Comparison of ENCODE assay signal across 2 cellular contexts in the genomic region with DNA sequence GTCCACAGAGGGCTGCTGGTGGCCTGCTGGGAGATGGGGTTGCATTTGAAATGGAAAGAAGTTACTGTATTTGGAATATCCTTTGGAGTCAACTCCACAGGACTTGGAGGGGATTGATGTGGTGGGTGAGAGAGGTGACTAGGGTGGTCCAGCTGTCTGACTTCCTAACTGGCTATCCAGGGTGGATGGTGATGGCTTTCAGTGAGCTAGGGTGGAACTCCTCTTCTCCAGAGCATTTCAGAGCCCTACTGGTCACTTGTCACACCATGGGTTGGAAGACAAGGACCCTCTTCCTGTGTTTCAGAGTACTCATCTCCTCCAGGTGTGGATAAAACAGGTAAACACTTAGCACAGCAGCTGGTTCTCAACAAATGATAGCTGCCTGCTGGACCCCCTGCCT.
TF ChIP-seq lines count a peak whose summit lies in the region.

No MANE protein-coding gene starts in this region.

TF ChIP-seq in HCT116, 20 proteins besides CTCF, POLR2A, EP300 and RAD21:
- TF ChIP-seq, protein P1, sequence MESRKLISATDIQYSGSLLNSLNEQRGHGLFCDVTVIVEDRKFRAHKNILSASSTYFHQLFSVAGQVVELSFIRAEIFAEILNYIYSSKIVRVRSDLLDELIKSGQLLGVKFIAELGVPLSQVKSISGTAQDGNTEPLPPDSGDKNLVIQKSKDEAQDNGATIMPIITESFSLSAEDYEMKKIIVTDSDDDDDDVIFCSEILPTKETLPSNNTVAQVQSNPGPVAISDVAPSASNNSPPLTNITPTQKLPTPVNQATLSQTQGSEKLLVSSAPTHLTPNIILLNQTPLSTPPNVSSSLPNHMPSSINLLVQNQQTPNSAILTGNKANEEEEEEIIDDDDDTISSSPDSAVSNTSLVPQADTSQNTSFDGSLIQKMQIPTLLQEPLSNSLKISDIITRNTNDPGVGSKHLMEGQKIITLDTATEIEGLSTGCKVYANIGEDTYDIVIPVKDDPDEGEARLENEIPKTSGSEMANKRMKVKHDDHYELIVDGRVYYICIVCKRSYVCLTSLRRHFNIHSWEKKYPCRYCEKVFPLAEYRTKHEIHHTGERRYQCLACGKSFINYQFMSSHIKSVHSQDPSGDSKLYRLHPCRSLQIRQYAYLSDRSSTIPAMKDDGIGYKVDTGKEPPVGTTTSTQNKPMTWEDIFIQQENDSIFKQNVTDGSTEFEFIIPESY (IDR thresholded peaks at IDR 0.05; ENCODE audit: extremely low read depth, insufficient replicate concordance, low read length): no peak
- no peak for TF ChIP-seq ZNF274 (IDR thresholded peaks at IDR 0.05; ENCODE audit: low read depth, low read length)
- TF ChIP-seq, protein P2, sequence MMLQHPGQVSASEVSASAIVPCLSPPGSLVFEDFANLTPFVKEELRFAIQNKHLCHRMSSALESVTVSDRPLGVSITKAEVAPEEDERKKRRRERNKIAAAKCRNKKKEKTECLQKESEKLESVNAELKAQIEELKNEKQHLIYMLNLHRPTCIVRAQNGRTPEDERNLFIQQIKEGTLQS (IDR thresholded peaks at IDR 0.05): no peak
- no peak for TF ChIP-seq CEBPB (IDR thresholded peaks at IDR 0.05; ENCODE audit: low read depth)
- TF ChIP-seq FOSL1 (IDR thresholded peaks at IDR 0.05; ENCODE audit: low read depth): no peak
- no peak for TF ChIP-seq YY1 (IDR thresholded peaks at IDR 0.05; ENCODE audit: extremely low read depth, insufficient replicate concordance, low read depth, low read length)
- TF ChIP-seq, protein P3, sequence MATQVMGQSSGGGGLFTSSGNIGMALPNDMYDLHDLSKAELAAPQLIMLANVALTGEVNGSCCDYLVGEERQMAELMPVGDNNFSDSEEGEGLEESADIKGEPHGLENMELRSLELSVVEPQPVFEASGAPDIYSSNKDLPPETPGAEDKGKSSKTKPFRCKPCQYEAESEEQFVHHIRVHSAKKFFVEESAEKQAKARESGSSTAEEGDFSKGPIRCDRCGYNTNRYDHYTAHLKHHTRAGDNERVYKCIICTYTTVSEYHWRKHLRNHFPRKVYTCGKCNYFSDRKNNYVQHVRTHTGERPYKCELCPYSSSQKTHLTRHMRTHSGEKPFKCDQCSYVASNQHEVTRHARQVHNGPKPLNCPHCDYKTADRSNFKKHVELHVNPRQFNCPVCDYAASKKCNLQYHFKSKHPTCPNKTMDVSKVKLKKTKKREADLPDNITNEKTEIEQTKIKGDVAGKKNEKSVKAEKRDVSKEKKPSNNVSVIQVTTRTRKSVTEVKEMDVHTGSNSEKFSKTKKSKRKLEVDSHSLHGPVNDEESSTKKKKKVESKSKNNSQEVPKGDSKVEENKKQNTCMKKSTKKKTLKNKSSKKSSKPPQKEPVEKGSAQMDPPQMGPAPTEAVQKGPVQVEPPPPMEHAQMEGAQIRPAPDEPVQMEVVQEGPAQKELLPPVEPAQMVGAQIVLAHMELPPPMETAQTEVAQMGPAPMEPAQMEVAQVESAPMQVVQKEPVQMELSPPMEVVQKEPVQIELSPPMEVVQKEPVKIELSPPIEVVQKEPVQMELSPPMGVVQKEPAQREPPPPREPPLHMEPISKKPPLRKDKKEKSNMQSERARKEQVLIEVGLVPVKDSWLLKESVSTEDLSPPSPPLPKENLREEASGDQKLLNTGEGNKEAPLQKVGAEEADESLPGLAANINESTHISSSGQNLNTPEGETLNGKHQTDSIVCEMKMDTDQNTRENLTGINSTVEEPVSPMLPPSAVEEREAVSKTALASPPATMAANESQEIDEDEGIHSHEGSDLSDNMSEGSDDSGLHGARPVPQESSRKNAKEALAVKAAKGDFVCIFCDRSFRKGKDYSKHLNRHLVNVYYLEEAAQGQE (IDR thresholded peaks at IDR 0.05; ENCODE audit: low read depth): no peak
- TF ChIP-seq JUND (IDR thresholded peaks at IDR 0.05): no peak
- TF ChIP-seq EZH2phosphoT487 (IDR thresholded peaks at IDR 0.05; ENCODE audit: borderline replicate concordance): no peak
- TF ChIP-seq SP1 (IDR thresholded peaks at IDR 0.05; ENCODE audit: low read depth): no peak
- TF ChIP-seq, protein P4, sequence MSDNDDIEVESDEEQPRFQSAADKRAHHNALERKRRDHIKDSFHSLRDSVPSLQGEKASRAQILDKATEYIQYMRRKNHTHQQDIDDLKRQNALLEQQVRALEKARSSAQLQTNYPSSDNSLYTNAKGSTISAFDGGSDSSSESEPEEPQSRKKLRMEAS (IDR thresholded peaks at IDR 0.05): no peak
- no peak for TF ChIP-seq CBX3 (IDR thresholded peaks at IDR 0.05; ENCODE audit: low read depth)
- TF ChIP-seq EGR1 (IDR thresholded peaks at IDR 0.05; ENCODE audit: low read depth): no peak
- TF ChIP-seq SIN3A (IDR thresholded peaks at IDR 0.05; ENCODE audit: low read depth): no peak

TF ChIP-seq in K562, 482 proteins besides CTCF, POLR2A, EP300 and RAD21 (continued from another document):
- TF ChIP-seq, protein P5, sequence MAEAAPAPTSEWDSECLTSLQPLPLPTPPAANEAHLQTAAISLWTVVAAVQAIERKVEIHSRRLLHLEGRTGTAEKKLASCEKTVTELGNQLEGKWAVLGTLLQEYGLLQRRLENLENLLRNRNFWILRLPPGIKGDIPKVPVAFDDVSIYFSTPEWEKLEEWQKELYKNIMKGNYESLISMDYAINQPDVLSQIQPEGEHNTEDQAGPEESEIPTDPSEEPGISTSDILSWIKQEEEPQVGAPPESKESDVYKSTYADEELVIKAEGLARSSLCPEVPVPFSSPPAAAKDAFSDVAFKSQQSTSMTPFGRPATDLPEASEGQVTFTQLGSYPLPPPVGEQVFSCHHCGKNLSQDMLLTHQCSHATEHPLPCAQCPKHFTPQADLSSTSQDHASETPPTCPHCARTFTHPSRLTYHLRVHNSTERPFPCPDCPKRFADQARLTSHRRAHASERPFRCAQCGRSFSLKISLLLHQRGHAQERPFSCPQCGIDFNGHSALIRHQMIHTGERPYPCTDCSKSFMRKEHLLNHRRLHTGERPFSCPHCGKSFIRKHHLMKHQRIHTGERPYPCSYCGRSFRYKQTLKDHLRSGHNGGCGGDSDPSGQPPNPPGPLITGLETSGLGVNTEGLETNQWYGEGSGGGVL (CRISPR knock-in tag; IDR thresholded peaks at IDR 0.05): no peak
- TF ChIP-seq TEAD2 (tag; IDR thresholded peaks at IDR 0.05): 0 out of 2 replicates have a peak, but pooled peaks have one; percentile 1
- no peak for TF ChIP-seq BRCA1 (IDR thresholded peaks at IDR 0.05)
- peak; percentile 55; the same call in 1 of the 2 replicates for TF ChIP-seq BRCA1 (CRISPR knock-in tag; IDR thresholded peaks at IDR 0.05)
- TF ChIP-seq, protein P6, sequence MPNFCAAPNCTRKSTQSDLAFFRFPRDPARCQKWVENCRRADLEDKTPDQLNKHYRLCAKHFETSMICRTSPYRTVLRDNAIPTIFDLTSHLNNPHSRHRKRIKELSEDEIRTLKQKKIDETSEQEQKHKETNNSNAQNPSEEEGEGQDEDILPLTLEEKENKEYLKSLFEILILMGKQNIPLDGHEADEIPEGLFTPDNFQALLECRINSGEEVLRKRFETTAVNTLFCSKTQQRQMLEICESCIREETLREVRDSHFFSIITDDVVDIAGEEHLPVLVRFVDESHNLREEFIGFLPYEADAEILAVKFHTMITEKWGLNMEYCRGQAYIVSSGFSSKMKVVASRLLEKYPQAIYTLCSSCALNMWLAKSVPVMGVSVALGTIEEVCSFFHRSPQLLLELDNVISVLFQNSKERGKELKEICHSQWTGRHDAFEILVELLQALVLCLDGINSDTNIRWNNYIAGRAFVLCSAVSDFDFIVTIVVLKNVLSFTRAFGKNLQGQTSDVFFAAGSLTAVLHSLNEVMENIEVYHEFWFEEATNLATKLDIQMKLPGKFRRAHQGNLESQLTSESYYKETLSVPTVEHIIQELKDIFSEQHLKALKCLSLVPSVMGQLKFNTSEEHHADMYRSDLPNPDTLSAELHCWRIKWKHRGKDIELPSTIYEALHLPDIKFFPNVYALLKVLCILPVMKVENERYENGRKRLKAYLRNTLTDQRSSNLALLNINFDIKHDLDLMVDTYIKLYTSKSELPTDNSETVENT (CRISPR knock-in tag; IDR thresholded peaks at IDR 0.05): 0 out of 2 replicates have a peak, but pooled peaks have one; percentile 6
- TF ChIP-seq, protein P7, sequence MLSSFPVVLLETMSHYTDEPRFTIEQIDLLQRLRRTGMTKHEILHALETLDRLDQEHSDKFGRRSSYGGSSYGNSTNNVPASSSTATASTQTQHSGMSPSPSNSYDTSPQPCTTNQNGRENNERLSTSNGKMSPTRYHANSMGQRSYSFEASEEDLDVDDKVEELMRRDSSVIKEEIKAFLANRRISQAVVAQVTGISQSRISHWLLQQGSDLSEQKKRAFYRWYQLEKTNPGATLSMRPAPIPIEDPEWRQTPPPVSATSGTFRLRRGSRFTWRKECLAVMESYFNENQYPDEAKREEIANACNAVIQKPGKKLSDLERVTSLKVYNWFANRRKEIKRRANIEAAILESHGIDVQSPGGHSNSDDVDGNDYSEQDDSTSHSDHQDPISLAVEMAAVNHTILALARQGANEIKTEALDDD (IDR thresholded peaks at IDR 0.05): 0 out of 2 replicates have a peak, but pooled peaks have one; percentile 13
- TF ChIP-seq ELF4 (CRISPR knock-in tag; IDR thresholded peaks at IDR 0.05): no peak
- 0 out of 2 replicates have a peak, but pooled peaks have one; percentile 1 for TF ChIP-seq EHMT2 (IDR thresholded peaks at IDR 0.05)
- TF ChIP-seq ETS2 (tag; IDR thresholded peaks at IDR 0.05; ENCODE audit: borderline replicate concordance, poor library complexity, severe bottlenecking): no peak
- TF ChIP-seq, protein P8, sequence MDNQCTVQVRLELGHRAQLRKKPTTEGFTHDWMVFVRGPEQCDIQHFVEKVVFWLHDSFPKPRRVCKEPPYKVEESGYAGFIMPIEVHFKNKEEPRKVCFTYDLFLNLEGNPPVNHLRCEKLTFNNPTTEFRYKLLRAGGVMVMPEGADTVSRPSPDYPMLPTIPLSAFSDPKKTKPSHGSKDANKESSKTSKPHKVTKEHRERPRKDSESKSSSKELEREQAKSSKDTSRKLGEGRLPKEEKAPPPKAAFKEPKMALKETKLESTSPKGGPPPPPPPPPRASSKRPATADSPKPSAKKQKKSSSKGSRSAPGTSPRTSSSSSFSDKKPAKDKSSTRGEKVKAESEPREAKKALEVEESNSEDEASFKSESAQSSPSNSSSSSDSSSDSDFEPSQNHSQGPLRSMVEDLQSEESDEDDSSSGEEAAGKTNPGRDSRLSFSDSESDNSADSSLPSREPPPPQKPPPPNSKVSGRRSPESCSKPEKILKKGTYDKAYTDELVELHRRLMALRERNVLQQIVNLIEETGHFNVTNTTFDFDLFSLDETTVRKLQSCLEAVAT (IDR thresholded peaks at IDR 0.05): peak; percentile 1 to 42; a peak in 1 of 4 replicates
- 0 out of 4 replicates have a peak, but pooled peaks of 1 of the 2 experiments have one; percentile 7 for TF ChIP-seq HDAC1 (IDR thresholded peaks at IDR 0.05)
- TF ChIP-seq, protein P9, sequence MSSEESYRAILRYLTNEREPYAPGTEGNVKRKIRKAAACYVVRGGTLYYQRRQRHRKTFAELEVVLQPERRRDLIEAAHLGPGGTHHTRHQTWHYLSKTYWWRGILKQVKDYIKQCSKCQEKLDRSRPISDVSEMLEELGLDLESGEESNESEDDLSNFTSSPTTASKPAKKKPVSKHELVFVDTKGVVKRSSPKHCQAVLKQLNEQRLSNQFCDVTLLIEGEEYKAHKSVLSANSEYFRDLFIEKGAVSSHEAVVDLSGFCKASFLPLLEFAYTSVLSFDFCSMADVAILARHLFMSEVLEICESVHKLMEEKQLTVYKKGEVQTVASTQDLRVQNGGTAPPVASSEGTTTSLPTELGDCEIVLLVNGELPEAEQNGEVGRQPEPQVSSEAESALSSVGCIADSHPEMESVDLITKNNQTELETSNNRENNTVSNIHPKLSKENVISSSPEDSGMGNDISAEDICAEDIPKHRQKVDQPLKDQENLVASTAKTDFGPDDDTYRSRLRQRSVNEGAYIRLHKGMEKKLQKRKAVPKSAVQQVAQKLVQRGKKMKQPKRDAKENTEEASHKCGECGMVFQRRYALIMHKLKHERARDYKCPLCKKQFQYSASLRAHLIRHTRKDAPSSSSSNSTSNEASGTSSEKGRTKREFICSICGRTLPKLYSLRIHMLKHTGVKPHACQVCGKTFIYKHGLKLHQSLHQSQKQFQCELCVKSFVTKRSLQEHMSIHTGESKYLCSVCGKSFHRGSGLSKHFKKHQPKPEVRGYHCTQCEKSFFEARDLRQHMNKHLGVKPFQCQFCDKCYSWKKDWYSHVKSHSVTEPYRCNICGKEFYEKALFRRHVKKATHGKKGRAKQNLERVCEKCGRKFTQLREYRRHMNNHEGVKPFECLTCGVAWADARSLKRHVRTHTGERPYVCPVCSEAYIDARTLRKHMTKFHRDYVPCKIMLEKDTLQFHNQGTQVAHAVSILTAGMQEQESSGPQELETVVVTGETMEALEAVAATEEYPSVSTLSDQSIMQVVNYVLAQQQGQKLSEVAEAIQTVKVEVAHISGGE (CRISPR knock-in tag; IDR thresholded peaks at IDR 0.05): 0 out of 6 replicates have a peak, but pooled peaks of 1 of the 3 experiments have one; percentile 3
